8 cellular contexts compared by ENCODE assay signal in the genomic region with DNA sequence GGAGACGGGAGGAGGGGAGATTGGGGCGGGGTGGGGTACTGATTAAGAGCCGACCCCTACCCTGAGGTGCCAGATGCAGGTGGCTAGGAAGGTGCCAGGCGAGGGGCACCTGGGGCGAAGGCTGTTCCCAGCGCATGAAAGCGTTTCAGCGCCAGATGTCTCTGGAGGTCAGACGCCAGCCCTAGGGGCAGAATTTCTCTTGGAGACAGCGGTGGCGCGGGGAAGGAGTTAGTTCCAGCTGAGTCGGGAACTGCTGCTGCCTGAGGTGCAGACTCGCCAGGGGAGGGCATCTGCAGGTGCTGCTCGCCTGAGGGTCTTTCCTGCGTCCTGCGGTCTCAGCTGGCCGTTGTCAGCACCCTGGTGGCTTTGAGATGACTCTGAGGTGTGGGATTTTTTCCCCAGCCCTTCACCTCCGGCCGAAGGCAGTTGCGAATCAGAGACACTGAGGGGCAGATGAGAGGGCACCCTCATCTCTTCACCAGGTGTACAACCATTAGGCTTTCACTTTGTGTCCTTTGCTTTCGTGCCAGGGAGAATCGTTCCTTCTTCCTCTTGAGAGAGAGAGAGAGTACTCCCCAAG. TPM values are rescaled to one million over a fixed set of nuclear protein-coding genes. Genes with fewer than 3 reads are reported as not detected.
DNase-seq lines count a peak whose midpoint lies in the region; ATAC-seq, FAIRE-seq and TF ChIP-seq lines count a peak whose summit lies in the region.

No MANE protein-coding gene starts in this region.

- H3K4me3 ChIP-seq in GM08714 (ENCODE audit: low read length) (peak overlapping the region; percentile 75; the same call in 1 of the 2 replicates), adipocyte (ENCODE audit: low read length) (peak overlapping the region; percentile 68)

- ATAC-seq in HG03103 (IDR thresholded peaks at IDR 0.05; ENCODE audit: low read depth, unreplicated experiment) (peak; percentile 16), sciatic nerve (peak; percentile 48), HG02938 (IDR thresholded peaks at IDR 0.05; ENCODE audit: unreplicated experiment) (no peak)

- no peak for FAIRE-seq in GM12891 (lab: Jason Lieb, UNC)

- no peak overlapping the region for H3K9ac ChIP-seq in adipocyte (ENCODE audit: low read length)

- DNase-seq in OCI-M1 (lab: John Stamatoyannopoulos, UW) (peak; percentile 34), adipocyte (ENCODE audit: low read depth) (peak; percentile 64), hippocampal formation (lab: John Stamatoyannopoulos, UW) (peak; percentile 18 to 67), sciatic nerve (ENCODE audit: low spot score) (peak; percentile 61), GM12891 (ENCODE audit: insufficient read length, low spot score) (no peak)

- intact Hi-C loops in sciatic nerve (cut with DNase I): no loop called here

- TF ChIP-seq POLR2A in GM12891 (IDR thresholded peaks at IDR 0.05; ENCODE audit: low read depth, low read length): no peak

- H3K4me1 ChIP-seq in adipocyte (ENCODE audit: control insufficient read depth, insufficient read depth, low read length): peaks cover 7% of the 10 kb centered on the region

- peaks cover 62% of the 10 kb centered on the region for H3K27me3 ChIP-seq in adipocyte (replicated peaks; ENCODE audit: control insufficient read depth, insufficient read depth, low read length)

- H3K36me3 ChIP-seq in adipocyte (ENCODE audit: control insufficient read depth, insufficient read depth, low read length, severe bottlenecking): no peaks in the 10 kb centered on the region

- H3K9me3 ChIP-seq in adipocyte (ENCODE audit: control insufficient read depth, low read length): no peaks in the 10 kb centered on the region

TF ChIP-seq in GM12891, 5 proteins besides CTCF, POLR2A, EP300 and RAD21:
- TF ChIP-seq POU2F2 (IDR thresholded peaks at IDR 0.05; ENCODE audit: low read depth, low read length): no peak
- TF ChIP-seq POLR2AphosphoS5 (IDR thresholded peaks at IDR 0.05; ENCODE audit: low read depth, low read length): no peak
- no peak for TF ChIP-seq SPI1 (IDR thresholded peaks at IDR 0.05; ENCODE audit: low read depth, low read length)
- no peak for TF ChIP-seq PAX5 (IDR thresholded peaks at IDR 0.05; ENCODE audit: insufficient read depth, low read length, severe bottlenecking)

RNA-seq across cellular contexts. Expression of gene CGN, which starts 0.5 kb away (rescaled TPM):
- total RNA-seq in sciatic nerve: 2.0 TPM
- polyA plus RNA-seq in GM12891 (2012; ENCODE audit: low read depth, missing spikeins): 1.1 TPM

RNA-seq across cellular contexts. Expression of gene TUFT1, which starts 28.4 kb away (rescaled TPM):
- total RNA-seq in sciatic nerve: 3.2 TPM
- polyA plus RNA-seq in GM12891 (2012; ENCODE audit: low read depth, missing spikeins): 0.35 TPM

RNA-seq across cellular contexts. Expression of gene POGZ, which starts 52.4 kb away (rescaled TPM):
- 165 TPM for total RNA-seq in sciatic nerve
- polyA plus RNA-seq in GM12891 (2012; ENCODE audit: low read depth, missing spikeins): 20.4 TPM
